13 cellular contexts compared by ENCODE assay signal in genomic region chr7:27179030-27179429, GRCh38. TPM values are rescaled to one million over a fixed set of nuclear protein-coding genes. Genes with fewer than 3 reads are reported as not detected.
DNase-seq lines count a peak whose midpoint lies in the region; ATAC-seq and TF ChIP-seq lines count a peak whose summit lies in the region.
"Had no signal": no experiment of that assay in that cellular context is flagged by ENCODE, and none has a peak within 500 bp of the region (broad histone marks: within the 10 kb centered on the region; RNA-seq: fewer than 3 reads in every experiment).

No MANE protein-coding gene starts in this region.

- no peaks in the 10 kb centered on the region for H3K36me3 Mint-ChIP-seq in progenitor cell of endocrine pancreas (ENCODE audit: insufficient read depth)
- H3K36me3 Mint-ChIP-seq in T-helper 2 cell treated with Interferon-gamma antibody and Interleukin-4, amounts not matched to agents 5 μg/mL and 100 μg/mL, for 36 hours (ENCODE audit: low read depth), result peaks cover 2% of the 10 kb centered on the region
- no peaks in the 10 kb centered on the region for H3K36me3 Mint-ChIP-seq in stimulated activated effector memory CD8-positive, alpha-beta T cell treated with anti-CD3 and anti-CD28 coated beads, Interleukin-12 subunit alpha, Interleukin-12 subunit beta, amount 100 ng/mL, for 72 hours

- H3K27ac ChIP-seq in ACC112 (ENCODE audit: low read depth, low read length), result no peak overlapping the region
- no peak overlapping the region for H3K27ac ChIP-seq in HUES6 (ENCODE audit: low read depth, low read length)
- no peak overlapping the region for H3K27ac ChIP-seq in fibroblast of lung (ENCODE audit: insufficient read depth, low read length)

- peaks cover 98% of the 10 kb centered on the region for H3K27me3 Mint-ChIP-seq in progenitor cell of endocrine pancreas
- peaks cover 78% of the 10 kb centered on the region for H3K27me3 Mint-ChIP-seq in T-helper 2 cell treated with Interferon-gamma antibody and Interleukin-4, amounts not matched to agents 5 μg/mL and 100 μg/mL, for 36 hours (ENCODE audit: low read depth)

- H4K20me1 ChIP-seq in fibroblast of lung (ENCODE audit: control insufficient read depth, extremely low read depth, insufficient read depth, low read length), result no peaks in the 10 kb centered on the region

- H3K79me2 ChIP-seq in ACC112 (ENCODE audit: control insufficient read depth, insufficient read depth, low read length, unreplicated experiment), result no peaks in the 10 kb centered on the region
- no peaks in the 10 kb centered on the region for H3K79me2 ChIP-seq in fibroblast of lung (ENCODE audit: control insufficient read depth, insufficient read depth, low read length)

- H3K4me2 ChIP-seq in fibroblast of lung (ENCODE audit: extremely low read depth, insufficient read depth, low read length), result peak overlapping the region; percentile 39

- peak overlapping the region; percentile 73 for H3K9ac ChIP-seq in HUES6 (ENCODE audit: low read length)
- no peak overlapping the region for H3K9ac ChIP-seq in fibroblast of lung (ENCODE audit: insufficient read depth, low read length)

- DNase-seq in fibroblast of lung (ENCODE audit: low read depth in 2 of 2), result no peak
- DNase-seq in progenitor cell of endocrine pancreas (ENCODE audit: low spot score, unreplicated experiment), result no peak
- DNase-seq in NCI-H146 (lab: John Stamatoyannopoulos, UW), result no peak
- no peak for DNase-seq in T-helper 2 cell treated with Interferon-gamma antibody and Interleukin-4, amounts not matched to agents 5 μg/mL and 100 μg/mL, for 36 hours (ENCODE audit: low spot score)
- no peak for DNase-seq in stimulated activated effector memory CD8-positive, alpha-beta T cell treated with anti-CD3 and anti-CD28 coated beads, Interleukin-12 subunit alpha, Interleukin-12 subunit beta, amount 100 ng/mL, for 72 hours (ENCODE audit: low spot score in 2 of 2)
- DNase-seq: DND-41 had no signal

- H3K27me3 ChIP-seq in ACC112 (ENCODE audit: insufficient read depth, low read length) (peaks cover 86% of the 10 kb centered on the region), HUES6 (ENCODE audit: control insufficient read depth, insufficient read depth, low read length) (peaks cover 100% of the 10 kb centered on the region), fibroblast of lung (ENCODE audit: control insufficient read depth, insufficient read depth, low read length) (peaks cover 54% of the 10 kb centered on the region)

- peaks cover 3% of the 10 kb centered on the region for H3K4me1 ChIP-seq in ACC112 (ENCODE audit: control insufficient read depth, insufficient read depth, low read length, unreplicated experiment)
- H3K4me1 ChIP-seq in HUES6 (ENCODE audit: control insufficient read depth, insufficient read depth, low read length), result peaks cover 10% of the 10 kb centered on the region; the same call in 1 of the 2 replicates
- no peaks in the 10 kb centered on the region for H3K4me1 ChIP-seq in fibroblast of lung (ENCODE audit: control insufficient read depth, extremely low read depth, insufficient read depth, low read length)

- H3K4me3 Mint-ChIP-seq in progenitor cell of endocrine pancreas (ENCODE audit: low read depth), result no peak overlapping the region
- no peak overlapping the region for H3K4me3 Mint-ChIP-seq in T-helper 2 cell treated with Interferon-gamma antibody and Interleukin-4, amounts not matched to agents 5 μg/mL and 100 μg/mL, for 36 hours
- no peak overlapping the region for H3K4me3 Mint-ChIP-seq in stimulated activated effector memory CD8-positive, alpha-beta T cell treated with anti-CD3 and anti-CD28 coated beads, Interleukin-12 subunit alpha, Interleukin-12 subunit beta, amount 100 ng/mL, for 72 hours
- H3K4me3 Mint-ChIP-seq: activated CD8-positive, alpha-beta T cell treated with anti-CD3 and anti-CD28 coated beads for 36 hours had no signal

- ATAC-seq in HG02759 (IDR thresholded peaks at IDR 0.05; ENCODE audit: unreplicated experiment), result no peak
- no peak for ATAC-seq in stimulated activated effector memory CD8-positive, alpha-beta T cell treated with anti-CD3 and anti-CD28 coated beads, Interleukin-12 subunit alpha, Interleukin-12 subunit beta, amount 100 ng/mL, for 72 hours

- peak overlapping the region; percentile 69 for H3K27ac Mint-ChIP-seq in progenitor cell of endocrine pancreas
- no peak overlapping the region for H3K27ac Mint-ChIP-seq in T-helper 2 cell treated with Interferon-gamma antibody and Interleukin-4, amounts not matched to agents 5 μg/mL and 100 μg/mL, for 36 hours
- H3K27ac Mint-ChIP-seq in stimulated activated effector memory CD8-positive, alpha-beta T cell treated with anti-CD3 and anti-CD28 coated beads, Interleukin-12 subunit alpha, Interleukin-12 subunit beta, amount 100 ng/mL, for 72 hours, result no peak overlapping the region
- H3K27ac Mint-ChIP-seq: activated CD8-positive, alpha-beta T cell treated with anti-CD3 and anti-CD28 coated beads for 36 hours had no signal

- no peaks in the 10 kb centered on the region for H3K9me3 ChIP-seq in HUES6 (ENCODE audit: control insufficient read depth, insufficient read depth, low read depth, low read length)
- H3K9me3 ChIP-seq in fibroblast of lung (ENCODE audit: control insufficient read depth, insufficient read depth, low read depth, low read length), result no peaks in the 10 kb centered on the region

- H2AFZ ChIP-seq in ACC112 (ENCODE audit: low read length, unreplicated experiment) (no peak overlapping the region), fibroblast of lung (ENCODE audit: low read length) (no peak overlapping the region)

- H3K36me3 ChIP-seq in ACC112 (ENCODE audit: insufficient read depth, low read length), result no peaks in the 10 kb centered on the region
- no peaks in the 10 kb centered on the region for H3K36me3 ChIP-seq in HUES6 (ENCODE audit: control insufficient read depth, insufficient read depth, low read length)
- no peaks in the 10 kb centered on the region for H3K36me3 ChIP-seq in fibroblast of lung (ENCODE audit: control insufficient read depth, insufficient read depth, low read length)

- H3K4me3 ChIP-seq in ACC112 (ENCODE audit: low read depth, low read length) (peak overlapping the region; percentile 54; the same call in 1 of the 2 replicates), HUES6 (ENCODE audit: low read depth, low read length) (peak overlapping the region; percentile 58), fibroblast of lung (replicated peaks in 1 of 4; ENCODE audit: control extremely low read depth in 1 of 4, insufficient read depth in 1 of 4, low read depth in 3 of 4, low read length in 4 of 4) (no peak overlapping the region)

- H3K9me3 Mint-ChIP-seq in progenitor cell of endocrine pancreas (ENCODE audit: low read depth), result no peaks in the 10 kb centered on the region
- no peaks in the 10 kb centered on the region for H3K9me3 Mint-ChIP-seq in T-helper 2 cell treated with Interferon-gamma antibody and Interleukin-4, amounts not matched to agents 5 μg/mL and 100 μg/mL, for 36 hours
- no peaks in the 10 kb centered on the region for H3K9me3 Mint-ChIP-seq in stimulated activated effector memory CD8-positive, alpha-beta T cell treated with anti-CD3 and anti-CD28 coated beads, Interleukin-12 subunit alpha, Interleukin-12 subunit beta, amount 100 ng/mL, for 72 hours
- H3K9me3 Mint-ChIP-seq: activated CD8-positive, alpha-beta T cell treated with anti-CD3 and anti-CD28 coated beads for 36 hours had no signal

- TF ChIP-seq CTCF in fibroblast of lung (conservative IDR thresholded peaks at IDR 0.05 in 1 of 2, IDR thresholded peaks at IDR 0.05 in 1 of 2; ENCODE audit: low read depth in 1 of 2, low read length in 2 of 2) (no peak), progenitor cell of endocrine pancreas (IDR thresholded peaks at IDR 0.05; ENCODE audit: unreplicated experiment) (no peak)

- peaks cover 7% of the 10 kb centered on the region for H3K4me1 Mint-ChIP-seq in progenitor cell of endocrine pancreas (ENCODE audit: low read depth)
- peaks cover 6% of the 10 kb centered on the region for H3K4me1 Mint-ChIP-seq in T-helper 2 cell treated with Interferon-gamma antibody and Interleukin-4, amounts not matched to agents 5 μg/mL and 100 μg/mL, for 36 hours (ENCODE audit: low read depth)
- H3K4me1 Mint-ChIP-seq in stimulated activated effector memory CD8-positive, alpha-beta T cell treated with anti-CD3 and anti-CD28 coated beads, Interleukin-12 subunit alpha, Interleukin-12 subunit beta, amount 100 ng/mL, for 72 hours, result peaks cover 19% of the 10 kb centered on the region

RNA-seq across cellular contexts. Expression of gene HOXA10, which starts 4.9 kb away (rescaled TPM):
- total RNA-seq in fibroblast of lung (under 0.01 and 0.17 TPM in 2 replicates), progenitor cell of endocrine pancreas (not detected in 2 replicates)
- polyA plus RNA-seq in fibroblast of lung, result 0.25 and 1.00 TPM in 2 replicates
- polyA plus RNA-seq in fibroblast of lung (2012), result 0.12 and 0.75 TPM in 2 replicates
- polyA minus RNA-seq in fibroblast of lung (ENCODE audit: low replicate concordance), result 1.6 TPM in 1 of 2 replicates, not detected in the other
- total RNA-seq: activated CD8-positive, alpha-beta T cell treated with anti-CD3 and anti-CD28 coated beads for 36 hours; T-helper 1 cell treated with Interleukin-12 subunit alpha and Interleukin-12 subunit beta and Interleukin-4 antibody, amounts not matched to agents 30 ng/mL and 1 ng/mL, for 36 hours had no signal

RNA-seq across cellular contexts. Expression of gene HOXA11, which starts 6.0 kb away (rescaled TPM):
- total RNA-seq in fibroblast of lung (not detected in 2 replicates), progenitor cell of endocrine pancreas (not detected in 2 replicates)
- polyA plus RNA-seq in fibroblast of lung, result 0.03 and 0.18 TPM in 2 replicates
- polyA plus RNA-seq in fibroblast of lung (2012), result 0.05 and 0.43 TPM in 2 replicates
- 0.12 TPM in 1 of 2 replicates, not detected in the other for polyA minus RNA-seq in fibroblast of lung (ENCODE audit: low replicate concordance)
- total RNA-seq: esophagus mucosa; mononuclear cell; T-helper 1 cell treated with Interleukin-12 subunit alpha and Interleukin-12 subunit beta and Interleukin-4 antibody, amounts not matched to agents 30 ng/mL and 1 ng/mL, for 36 hours had no signal

RNA-seq across cellular contexts. Expression of gene HOXA9, which starts 13.7 kb away (rescaled TPM):
- total RNA-seq in fibroblast of lung (under 0.01 TPM in 1 of 2 replicates, not detected in the other), progenitor cell of endocrine pancreas (not detected in 2 replicates)
- polyA plus RNA-seq in fibroblast of lung, result 0.08 and 0.11 TPM in 2 replicates
- polyA plus RNA-seq in fibroblast of lung (2012), result 0.09 TPM in 1 of 2 replicates, not detected in the other
- polyA minus RNA-seq in fibroblast of lung (ENCODE audit: low replicate concordance), result not detected in 2 replicates
- total RNA-seq: activated CD8-positive, alpha-beta T cell treated with anti-CD3 and anti-CD28 coated beads for 36 hours; T-helper 1 cell treated with Interleukin-12 subunit alpha and Interleukin-12 subunit beta and Interleukin-4 antibody, amounts not matched to agents 30 ng/mL and 1 ng/mL, for 36 hours had no signal

RNA-seq across cellular contexts. Expression of gene HOXA13, which starts 20.9 kb away (rescaled TPM):
- total RNA-seq in fibroblast of lung (not detected in 2 replicates), progenitor cell of endocrine pancreas (not detected in 2 replicates)
- not detected in 2 replicates for polyA plus RNA-seq in fibroblast of lung
- polyA plus RNA-seq in fibroblast of lung (2012), result not detected in 2 replicates
- not detected in 2 replicates for polyA minus RNA-seq in fibroblast of lung (ENCODE audit: low replicate concordance)
- total RNA-seq: activated CD8-positive, alpha-beta T cell treated with anti-CD3 and anti-CD28 coated beads for 36 hours; esophagus mucosa; T-helper 1 cell treated with Interleukin-12 subunit alpha and Interleukin-12 subunit beta and Interleukin-4 antibody, amounts not matched to agents 30 ng/mL and 1 ng/mL, for 36 hours had no signal

RNA-seq across cellular contexts. Expression of gene HOXA7, which starts 22.6 kb away (rescaled TPM):
- 1.0 and 1.2 TPM in 2 replicates for total RNA-seq in fibroblast of lung
- 5.3 and 5.9 TPM in 2 replicates for polyA plus RNA-seq in fibroblast of lung
- 6.8 and 7.9 TPM in 2 replicates for polyA plus RNA-seq in fibroblast of lung (2012)
- polyA minus RNA-seq in fibroblast of lung (ENCODE audit: low replicate concordance), result 4.8 and 6.3 TPM in 2 replicates
- total RNA-seq in progenitor cell of endocrine pancreas, result 1.4 and 1.5 TPM in 2 replicates
- total RNA-seq: activated CD8-positive, alpha-beta T cell treated with anti-CD3 and anti-CD28 coated beads for 36 hours; T-helper 1 cell treated with Interleukin-12 subunit alpha and Interleukin-12 subunit beta and Interleukin-4 antibody, amounts not matched to agents 30 ng/mL and 1 ng/mL, for 36 hours had no signal

Comparison
In these comparisons a context has a peak if more than half of its experiments do, and no peak if none do; other contexts are left out.
1. H3K4me3 ChIP-seq: peak in ACC112 (single experiment) and HUES6 (single experiment); none in fibroblast of lung (0 of 4).